In the genomic region with DNA sequence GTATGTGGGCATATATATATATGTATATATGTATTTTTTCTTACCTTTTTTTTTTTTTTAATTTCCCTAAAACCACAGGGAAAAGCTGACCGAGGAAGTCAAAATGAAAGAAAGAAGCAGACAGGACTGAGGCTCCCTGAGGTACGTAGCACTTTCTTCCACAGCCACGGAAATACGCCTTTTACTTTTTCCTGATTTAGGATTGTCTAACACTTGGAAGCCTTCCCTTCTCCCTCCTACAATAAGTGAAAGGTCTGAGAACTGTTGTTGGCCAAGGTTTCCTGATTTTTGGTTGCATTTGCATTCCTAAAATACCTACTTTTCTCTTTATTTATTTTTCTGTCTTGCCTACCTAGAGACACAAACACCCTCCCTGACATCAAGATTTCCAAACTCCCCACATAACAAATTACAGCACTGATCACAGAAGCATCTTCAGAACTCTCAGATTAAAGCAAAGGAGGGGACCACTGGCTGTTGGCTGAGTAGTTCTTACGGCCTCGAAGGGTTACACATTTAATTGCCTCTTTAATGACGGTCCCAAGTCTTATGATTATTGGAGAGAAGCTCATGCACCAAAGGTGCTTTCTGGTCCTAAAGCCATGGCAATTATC, we compare ENCODE assay signal across 13 cellular contexts.
DNase-seq lines count a peak whose midpoint lies in the region; ATAC-seq and TF ChIP-seq lines count a peak whose summit lies in the region.
"Had no signal": no experiment of that assay in that cellular context is flagged by ENCODE, and none has a peak within 500 bp of the region (broad histone marks: within the 10 kb centered on the region; RNA-seq: fewer than 3 reads in every experiment).

No MANE protein-coding gene starts in this region.

- no peaks in the 10 kb centered on the region for H3K36me3 ChIP-seq in adipocyte (ENCODE audit: control insufficient read depth, insufficient read depth, low read length, severe bottlenecking)
- H3K36me3 ChIP-seq: BLaER1 treated with 17β-estradiol and CSF1 and Interleukin-3, amounts not matched to agents 10 nM and 100 nM had no signal

- H3K27ac Mint-ChIP-seq in type B pancreatic cell: no peak overlapping the region
- H3K27ac Mint-ChIP-seq: B cell; CD8-positive, alpha-beta T cell had no signal

- TF ChIP-seq CTCF in fibroblast of villous mesenchyme (IDR thresholded peaks at IDR 0.05; ENCODE audit: insufficient read depth, low read depth, low read length): no peak
- no peak for TF ChIP-seq CTCF in type B pancreatic cell (conservative IDR thresholded peaks at IDR 0.05)

- peak; percentile 50 for ATAC-seq in sciatic nerve
- ATAC-seq: CD8-positive, alpha-beta T cell had no signal

- no peaks in the 10 kb centered on the region for H3K9me3 Mint-ChIP-seq in type B pancreatic cell
- H3K9me3 Mint-ChIP-seq: CD8-positive, alpha-beta T cell had no signal

- peaks cover 2% of the 10 kb centered on the region for H3K27me3 ChIP-seq in adipocyte (replicated peaks; ENCODE audit: control insufficient read depth, insufficient read depth, low read length)
- H3K27me3 ChIP-seq: BLaER1 treated with 17β-estradiol and CSF1 and Interleukin-3, amounts not matched to agents 10 nM and 100 nM had no signal

- H3K4me3 ChIP-seq in adipocyte (ENCODE audit: low read length) (peak overlapping the region; percentile 64), fibroblast of villous mesenchyme (ENCODE audit: low read depth, low read length) (no peak overlapping the region)
- H3K4me3 ChIP-seq: BLaER1 treated with 17β-estradiol and CSF1 and Interleukin-3, amounts not matched to agents 10 nM and 100 nM had no signal

- H3K36me3 Mint-ChIP-seq in type B pancreatic cell: no peaks in the 10 kb centered on the region
- H3K36me3 Mint-ChIP-seq: CD8-positive, alpha-beta T cell had no signal

- intact Hi-C loops in sciatic nerve (cut with DNase I): no loop called here

- no peak overlapping the region for H3K9ac ChIP-seq in adipocyte (ENCODE audit: low read length)
- H3K9ac ChIP-seq: BLaER1 treated with 17β-estradiol and CSF1 and Interleukin-3, amounts not matched to agents 10 nM and 100 nM had no signal

- H3K4me1 Mint-ChIP-seq in type B pancreatic cell (ENCODE audit: unreplicated experiment): no peaks in the 10 kb centered on the region
- H3K4me1 Mint-ChIP-seq: B cell had no signal

- no peak overlapping the region for H3K4me3 Mint-ChIP-seq in type B pancreatic cell
- H3K4me3 Mint-ChIP-seq: B cell; CD8-positive, alpha-beta T cell had no signal

- DNase-seq in adipocyte (ENCODE audit: low read depth) (no peak), fibroblast of villous mesenchyme (ENCODE audit: low read depth) (peak; percentile 12), sciatic nerve (ENCODE audit: low spot score) (no peak), type B pancreatic cell (ENCODE audit: extremely low spot score, unreplicated experiment) (no peak), NCI-H510A treated with DMSO at 0.1 percent for 48 hours (lab: John Stamatoyannopoulos, UW) (no peak), HUDEP-2 (lab: John Stamatoyannopoulos, UW; ENCODE audit: unreplicated experiment in 76 of 76) (no peak)
- DNase-seq: Calu3; CD8-positive, alpha-beta T cell; DND-41; EL; HCEC 1CT had no signal

- H3K27me3 Mint-ChIP-seq in type B pancreatic cell: no peaks in the 10 kb centered on the region

- H3K9me3 ChIP-seq in adipocyte (ENCODE audit: control insufficient read depth, low read length): no peaks in the 10 kb centered on the region

- H3K4me1 ChIP-seq in adipocyte (ENCODE audit: control insufficient read depth, insufficient read depth, low read length): peaks cover 9% of the 10 kb centered on the region
- H3K4me1 ChIP-seq: BLaER1 treated with 17β-estradiol and CSF1 and Interleukin-3, amounts not matched to agents 10 nM and 100 nM had no signal
